8 cellular contexts compared by ENCODE assay signal in the genomic region with DNA sequence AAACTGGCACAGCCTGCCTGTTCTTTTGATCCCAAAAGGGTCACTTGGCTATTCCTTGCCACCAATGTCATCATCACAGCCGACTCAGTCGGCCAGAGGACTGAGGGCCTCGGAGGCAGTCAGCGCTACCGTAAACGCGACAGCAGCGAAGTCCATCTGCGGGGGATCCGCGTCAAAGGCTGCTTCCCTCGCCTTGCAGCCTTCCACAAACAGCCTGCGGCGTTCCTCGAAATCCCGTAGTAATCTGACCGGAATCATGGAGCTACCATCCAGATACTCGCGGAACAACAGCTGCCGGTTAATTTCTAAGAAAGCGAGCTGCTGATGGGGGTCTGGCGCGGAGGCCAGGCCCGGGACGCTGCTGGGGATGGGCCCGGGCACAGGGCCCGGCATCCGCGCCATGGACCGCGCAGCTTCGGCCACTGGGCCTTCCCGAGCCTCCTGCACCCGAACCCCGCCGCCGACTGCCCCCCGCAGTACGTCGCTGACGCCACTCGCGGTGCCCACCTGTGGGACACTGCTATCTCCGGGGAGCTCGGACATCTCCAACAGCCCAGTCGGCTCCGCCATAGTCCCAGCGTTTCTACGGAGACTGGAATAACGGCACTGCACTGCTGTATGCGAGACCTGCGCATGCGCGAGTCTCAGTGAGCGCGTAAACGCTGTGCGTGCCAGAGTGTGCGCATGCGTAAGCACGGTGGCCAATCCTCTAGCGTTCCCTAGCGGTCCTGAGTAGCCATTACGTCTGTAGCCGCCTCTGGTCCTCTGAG. TPM values are rescaled to one million over a fixed set of nuclear protein-coding genes. Genes with fewer than 3 reads are reported as not detected.
A peak's percentile ranks its signal among the peaks of the same experiment; 100 is the strongest.
DNase-seq lines count a peak whose midpoint lies in the region; ATAC-seq and TF ChIP-seq lines count a peak whose summit lies in the region.

A gene with protein sequence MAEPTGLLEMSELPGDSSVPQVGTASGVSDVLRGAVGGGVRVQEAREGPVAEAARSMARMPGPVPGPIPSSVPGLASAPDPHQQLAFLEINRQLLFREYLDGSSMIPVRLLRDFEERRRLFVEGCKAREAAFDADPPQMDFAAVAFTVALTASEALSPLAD (minus strand): TSS at position 620 of the 770 bp plus-strand sequence. CDS start 50 bp downstream, at position 570.

- H3K4me3 ChIP-seq in AG10803 (ENCODE audit: low read length) (peak within 1 kb of the TSS; percentile 90), WI38 (ENCODE audit: low read depth, low read length) (peak within 1 kb of the TSS; percentile 83), cardiac fibroblast (replicated peaks in 1 of 2; ENCODE audit: low read depth in 2 of 2, low read length in 2 of 2) (peak within 1 kb of the TSS; percentile 75 to 96), spleen (peak within 1 kb of the TSS; percentile 56 to 92 (median 80))

- ATAC-seq in GM18909 (IDR thresholded peaks at IDR 0.05; ENCODE audit: poor library complexity, unreplicated experiment) (peak; percentile 82), HG03159 (IDR thresholded peaks at IDR 0.05; ENCODE audit: unreplicated experiment) (peak; percentile 94)

- DNase-seq in AG10803 (ENCODE audit: low read depth) (peak; percentile 91), NCI-H2196 treated with DMSO at 0.1 percent for 48 hours (lab: John Stamatoyannopoulos, UW; ENCODE audit: unreplicated experiment) (peak; percentile 95), cardiac fibroblast (ENCODE audit: low read depth in 2 of 2) (peak; percentile 97), inferior parietal cortex (ENCODE audit: extremely low spot score) (peak; percentile 98), spleen (peak; percentile 99)

- no peaks in the 10 kb centered on the region for H3K27me3 ChIP-seq in spleen (replicated peaks in 1 of 7)

- no peaks in the 10 kb centered on the region for H3K9me3 ChIP-seq in spleen

- TF ChIP-seq CTCF in AG10803 (conservative IDR thresholded peaks at IDR 0.05; ENCODE audit: low read length) (peak; percentile 97), WI38 (IDR thresholded peaks at IDR 0.05; ENCODE audit: low read depth, low read length) (peak; percentile 99), cardiac fibroblast (IDR thresholded peaks at IDR 0.05; ENCODE audit: low read depth, low read length) (peak; percentile 99), spleen (IDR thresholded peaks at IDR 0.05 in 8 of 11, conservative IDR thresholded peaks at IDR 0.05 in 3 of 11) (peak; percentile 94 to 100 (median 98))

- H3K4me1 ChIP-seq in spleen, result peaks cover 5 to 43% (median 25%) of the 10 kb centered on the region in 6 donors

- peak within 1 kb of the TSS; percentile 65 to 90 (median 82) for H3K27ac ChIP-seq in spleen

- H3K36me3 ChIP-seq in spleen, result peaks cover 0 to 5% (median 0%) of the 10 kb centered on the region in 6 donors

- WGBS in spleen, 5 donors, result 0 to 1% (median 0%) methylated on average over 46 to 65 of the region's 65 CpGs

- intact Hi-C loops in spleen (cut with DNase I; ENCODE audit: low total_unique reads), result loop anchor here (5.0 to 10.0 kb wide), 3 partner anchors 50 to 408 kb away; a partner anchor contains a TSS

- peak in 1 of 3 donors; percentile 34 for TF ChIP-seq POLR2A in spleen (IDR thresholded peaks at IDR 0.05)

RNA-seq across cellular contexts. Expression of the gene that starts here (rescaled TPM):
- 1 to 10 TPM; 2.0 to 5.3 (median 4.5) TPM for total RNA-seq in spleen
- polyA plus RNA-seq in spleen, result 1 to 10 TPM; 4.6 to 5.7 (median 5.4) TPM

Comparison
In these comparisons a context has a peak if more than half of its experiments do, and no peak if none do; other contexts are left out.
1. Peak in every context shown above with its lines: DNase-seq, ATAC-seq, H3K4me3 ChIP-seq and H3K27ac ChIP-seq.